ENCODE assay signal across 1 cellular context in the genomic region with DNA sequence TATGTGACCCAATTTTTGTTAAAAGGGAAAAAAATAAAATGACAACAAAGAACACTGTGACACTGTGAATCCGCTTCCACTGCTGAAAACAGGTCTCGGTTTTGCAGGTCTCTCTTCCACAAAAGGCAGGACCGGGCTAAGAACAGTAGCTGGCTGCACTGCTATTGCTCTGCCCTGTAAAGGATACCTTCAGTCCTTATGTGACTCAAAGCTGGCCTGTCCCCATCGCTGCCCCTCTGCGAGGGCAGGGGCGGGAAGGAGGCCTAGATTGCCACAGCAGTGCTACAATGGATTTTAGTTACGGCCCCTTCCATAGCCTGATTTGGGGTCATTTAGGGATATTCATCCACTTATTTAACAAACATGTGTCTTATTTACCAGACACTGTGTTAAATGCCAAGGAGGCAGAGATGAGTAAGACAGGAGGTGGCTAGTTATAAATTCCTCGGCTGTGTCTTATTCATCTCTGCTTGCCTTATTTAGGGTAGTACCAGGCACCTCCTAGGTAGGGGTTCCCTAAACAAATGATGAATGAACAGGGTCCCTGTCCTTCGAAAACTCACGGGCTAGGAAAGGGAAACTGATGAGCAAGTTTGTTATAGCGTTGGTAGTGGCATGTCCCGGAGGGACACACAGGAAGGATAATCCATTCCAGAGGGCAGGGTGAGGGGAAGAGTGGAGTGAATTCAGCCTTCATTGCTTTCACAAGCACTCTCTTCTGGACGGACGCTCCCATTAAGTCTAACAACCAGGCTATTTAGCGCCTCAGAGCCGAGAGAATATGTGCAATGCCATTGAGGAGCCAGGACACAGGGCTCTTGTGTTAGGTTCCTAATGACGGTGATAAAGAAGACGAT.
TF ChIP-seq lines count a peak whose summit lies in the region.

No MANE protein-coding gene starts in this region.

TF ChIP-seq in GM23338, 12 proteins besides CTCF, POLR2A, EP300 and RAD21:
- no peak for TF ChIP-seq ZNF462 (CRISPR knock-in tag; IDR thresholded peaks at IDR 0.05)
- no peak for TF ChIP-seq POLR2AphosphoS5 (IDR thresholded peaks at IDR 0.05; ENCODE audit: low read depth)
- TF ChIP-seq, protein P1, sequence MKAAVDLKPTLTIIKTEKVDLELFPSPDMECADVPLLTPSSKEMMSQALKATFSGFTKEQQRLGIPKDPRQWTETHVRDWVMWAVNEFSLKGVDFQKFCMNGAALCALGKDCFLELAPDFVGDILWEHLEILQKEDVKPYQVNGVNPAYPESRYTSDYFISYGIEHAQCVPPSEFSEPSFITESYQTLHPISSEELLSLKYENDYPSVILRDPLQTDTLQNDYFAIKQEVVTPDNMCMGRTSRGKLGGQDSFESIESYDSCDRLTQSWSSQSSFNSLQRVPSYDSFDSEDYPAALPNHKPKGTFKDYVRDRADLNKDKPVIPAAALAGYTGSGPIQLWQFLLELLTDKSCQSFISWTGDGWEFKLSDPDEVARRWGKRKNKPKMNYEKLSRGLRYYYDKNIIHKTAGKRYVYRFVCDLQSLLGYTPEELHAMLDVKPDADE (IDR thresholded peaks at IDR 0.05), result no peak
